23 cellular contexts compared by ENCODE assay signal in genomic region chr5:173762045-173762444, GRCh38.
DNase-seq lines count a peak whose midpoint lies in the region; ATAC-seq and TF ChIP-seq lines count a peak whose summit lies in the region.
"Had no signal": no experiment of that assay in that cellular context is flagged by ENCODE, and none has a peak within 500 bp of the region (broad histone marks: within the 10 kb centered on the region; RNA-seq: fewer than 3 reads in every experiment).

No MANE protein-coding gene starts in this region.

- no peaks in the 10 kb centered on the region for H3K4me1 Mint-ChIP-seq in activated naive CD8-positive, alpha-beta T cell treated with anti-CD3 and anti-CD28 coated beads for 36 hours
- H3K4me1 Mint-ChIP-seq: CD8-positive, alpha-beta memory T cell had no signal

- no peaks in the 10 kb centered on the region for H3K79me2 ChIP-seq in hepatocyte

- H3K36me3 Mint-ChIP-seq in activated naive CD8-positive, alpha-beta T cell treated with anti-CD3 and anti-CD28 coated beads for 36 hours = no peaks in the 10 kb centered on the region
- H3K36me3 Mint-ChIP-seq: CD8-positive, alpha-beta memory T cell had no signal

- H3K36me3 ChIP-seq in Peyer's patch = no peaks in the 10 kb centered on the region
- H3K36me3 ChIP-seq in hepatocyte (replicated peaks; ENCODE audit: insufficient read depth, low read depth) = no peaks in the 10 kb centered on the region
- no peaks in the 10 kb centered on the region for H3K36me3 ChIP-seq in psoas muscle (ENCODE audit: insufficient read depth in 1 of 2, low read depth in 1 of 2)
- H3K36me3 ChIP-seq in vagina = no peaks in the 10 kb centered on the region

- no peaks in the 10 kb centered on the region for H3K9me2 ChIP-seq in hepatocyte (replicated peaks; ENCODE audit: insufficient read depth)

- no peak for TF ChIP-seq CTCF in Peyer's patch (IDR thresholded peaks at IDR 0.05)
- TF ChIP-seq CTCF in hepatocyte (IDR thresholded peaks at IDR 0.05; ENCODE audit: poor library complexity) = no peak
- TF ChIP-seq CTCF in psoas muscle (IDR thresholded peaks at IDR 0.05) = no peak
- no peak for TF ChIP-seq CTCF in vagina (IDR thresholded peaks at IDR 0.05)

- H3K27me3 ChIP-seq in Peyer's patch (no peaks in the 10 kb centered on the region), hepatocyte (no peaks in the 10 kb centered on the region), psoas muscle (ENCODE audit: insufficient read depth in 3 of 3, low read length in 2 of 3) (no peaks in the 10 kb centered on the region), vagina (no peaks in the 10 kb centered on the region)

- no peaks in the 10 kb centered on the region for H3K9me3 Mint-ChIP-seq in activated naive CD8-positive, alpha-beta T cell treated with anti-CD3 and anti-CD28 coated beads for 36 hours

- no peak overlapping the region for H3K27ac Mint-ChIP-seq in activated naive CD8-positive, alpha-beta T cell treated with anti-CD3 and anti-CD28 coated beads for 36 hours
- H3K27ac Mint-ChIP-seq: CD8-positive, alpha-beta memory T cell had no signal

- H3K27me3 Mint-ChIP-seq in activated naive CD8-positive, alpha-beta T cell treated with anti-CD3 and anti-CD28 coated beads for 36 hours = no peaks in the 10 kb centered on the region

- peak in 2 of 3 donors; percentile 67 to 70 for DNase-seq in Peyer's patch
- DNase-seq in hepatocyte (ENCODE audit: low spot score) = peak; percentile 40
- DNase-seq in psoas muscle = no peak
- no peak for DNase-seq in vagina (ENCODE audit: extremely low spot score in 2 of 2)
- no peak for DNase-seq in activated naive CD8-positive, alpha-beta T cell treated with anti-CD3 and anti-CD28 coated beads for 36 hours
- DNase-seq in dedifferentiated amniotic fluid mesenchymal stem cell (ENCODE audit: extremely low spot score) = no peak
- DNase-seq: ACHN; C1 segment of cervical spinal cord; CD8-positive, alpha-beta memory T cell; DMS53; KBM-7; MM.1S; NCI-H1048; NCI-H1417 treated with DMSO at 0.1 percent for 48 hours; NCI-H187; NCI-H2227 treated with DMSO at 0.1 percent for 48 hours; NCI-H510A; NCI-H748 treated with DMSO at 0.1 percent for 48 hours; SHP77 treated with DMSO at 0.1 percent for 48 hours had no signal

- TF ChIP-seq POLR2A in Peyer's patch (IDR thresholded peaks at IDR 0.05) (no peak), vagina (IDR thresholded peaks at IDR 0.05) (no peak)

- ATAC-seq in psoas muscle = no peak
- ATAC-seq in HG03520 (IDR thresholded peaks at IDR 0.05; ENCODE audit: unreplicated experiment) = no peak

- H3K4me3 Mint-ChIP-seq in activated naive CD8-positive, alpha-beta T cell treated with anti-CD3 and anti-CD28 coated beads for 36 hours = no peak overlapping the region
- H3K4me3 Mint-ChIP-seq: CD8-positive, alpha-beta memory T cell had no signal

- 50% methylated on average over 5 of the region's 5 CpGs for WGBS in hepatocyte (ENCODE audit: low lambda C conversion rate, missing lambda C conversion rate)
- WGBS in psoas muscle, 3 donors = 86 to 88% (median 86%) methylated on average over 5 of the region's 5 CpGs

- no peak overlapping the region for H3K4me2 ChIP-seq in hepatocyte

- H2AFZ ChIP-seq in hepatocyte = no peak overlapping the region
- H2AFZ ChIP-seq: PC-9 had no signal

- H3K9me3 ChIP-seq in Peyer's patch (no peaks in the 10 kb centered on the region), hepatocyte (ENCODE audit: low read depth) (no peaks in the 10 kb centered on the region), psoas muscle (no peaks in the 10 kb centered on the region), vagina (no peaks in the 10 kb centered on the region)

- H3K4me1 ChIP-seq in Peyer's patch (peaks cover 0 to 25% (median 6%) of the 10 kb centered on the region in 4 donors), hepatocyte (ENCODE audit: insufficient read depth) (peaks cover 33% of the 10 kb centered on the region), psoas muscle (peaks cover 50% of the 10 kb centered on the region), vagina (peaks cover 18% of the 10 kb centered on the region)

- H4K20me1 ChIP-seq in hepatocyte (ENCODE audit: insufficient read depth, poor library complexity, severe bottlenecking) = no peaks in the 10 kb centered on the region

- intact Hi-C loops in psoas muscle (cut with DNase I) (loop anchor here (5.0 to 10.0 kb wide), 5 partner anchors 90 to 307 kb away; partner anchors contain the start of gene BOD1 (in 1 of the 2)), vagina (cut with DNase I) (no loop called here)

- H3K4me3 ChIP-seq in Peyer's patch (no peak overlapping the region), hepatocyte (no peak overlapping the region), psoas muscle (no peak overlapping the region), vagina (no peak overlapping the region)
- H3K4me3 ChIP-seq: PC-9, SK-N-MC had no signal

- H3K27ac ChIP-seq in Peyer's patch (peak overlapping the region in 3 of 4 donors; percentile 16 to 76 (median 72)), hepatocyte (no peak overlapping the region), psoas muscle (peak overlapping the region; percentile 27), vagina (no peak overlapping the region)
- H3K27ac ChIP-seq: PC-9, RWPE1, SK-N-MC had no signal

Comparison
In these comparisons a context has a peak if more than half of its experiments do, and no peak if none do; other contexts are left out.
1. DNase-seq: peak in Peyer's patch (2 of 3) and hepatocyte (single experiment); none in psoas muscle (0 of 2), vagina (0 of 2), activated naive CD8-positive, alpha-beta T cell treated with anti-CD3 and anti-CD28 coated beads for 36 hours (single experiment) and dedifferentiated amniotic fluid mesenchymal stem cell (single experiment).
2. H3K27ac ChIP-seq: peak in Peyer's patch (3 of 4) and psoas muscle (single experiment); none in hepatocyte (single experiment) and vagina (single experiment).